Comparison of ENCODE assay signal across 9 cellular contexts in the genomic region with DNA sequence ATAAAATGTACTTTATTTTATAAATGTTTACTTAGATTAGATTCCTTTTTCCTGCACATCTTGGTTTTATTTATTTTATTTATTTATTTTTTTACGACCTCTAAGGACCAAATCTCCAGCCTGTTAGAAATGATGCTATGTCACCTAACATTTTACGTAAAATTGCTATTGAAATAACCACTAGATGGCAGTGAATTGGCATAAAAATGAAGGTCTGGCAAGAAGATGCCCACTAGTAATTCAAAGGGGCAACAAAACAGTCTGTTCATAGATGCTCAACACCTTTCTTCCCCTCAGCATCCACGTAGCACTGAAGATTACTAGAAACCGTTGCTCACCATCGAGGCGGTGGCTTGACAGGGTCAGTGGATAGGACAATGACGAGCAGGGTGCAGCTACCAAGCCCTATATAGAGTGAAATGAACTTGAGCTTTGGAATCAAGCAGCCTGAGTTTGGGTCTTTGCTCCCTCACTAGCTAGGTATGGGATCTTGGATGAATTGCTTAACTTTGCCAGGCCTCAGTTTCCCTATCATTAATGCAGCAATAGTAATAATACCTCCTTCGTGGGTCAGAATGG.
A peak's percentile ranks its signal among the peaks of the same experiment; 100 is the strongest.
DNase-seq lines count a peak whose midpoint lies in the region; ATAC-seq and TF ChIP-seq lines count a peak whose summit lies in the region.
"Had no signal": no experiment of that assay in that cellular context is flagged by ENCODE, and none has a peak within 500 bp of the region (broad histone marks: within the 10 kb centered on the region; RNA-seq: fewer than 3 reads in every experiment).

No MANE protein-coding gene starts in this region.

- no peaks in the 10 kb centered on the region for H4K20me1 ChIP-seq in SU-DHL-6 (ENCODE audit: low read depth, low read length)

- no peak overlapping the region for H3K9ac ChIP-seq in SU-DHL-6 (ENCODE audit: low read length)

- H3K27me3 ChIP-seq in SU-DHL-6 (ENCODE audit: low read length) (no peaks in the 10 kb centered on the region), left ventricle myocardium inferior (ENCODE audit: low read depth) (peaks cover 12% of the 10 kb centered on the region), upper lobe of left lung (no peaks in the 10 kb centered on the region)

- no peak overlapping the region for H3K4me2 ChIP-seq in SU-DHL-6 (ENCODE audit: low read depth, low read length, poor library complexity, severe bottlenecking)

- DNase-seq in DMS53 treated with DMSO at 0.1 percent for 48 hours (lab: John Stamatoyannopoulos, UW; ENCODE audit: unreplicated experiment), result peak; percentile 75
- no peak for DNase-seq in left ventricle myocardium inferior
- DNase-seq in upper lobe of left lung, result no peak
- no peak for DNase-seq in T-helper 2 cell treated with Interferon-gamma antibody and Interleukin-4, amounts not matched to agents 5 μg/mL and 100 μg/mL, for 36 hours (ENCODE audit: low spot score)
- DNase-seq in UCSD-AML1 (lab: John Stamatoyannopoulos, UW; ENCODE audit: unreplicated experiment), result no peak
- no peak for DNase-seq in HuH-7.5 (ENCODE audit: low spot score)

- H3K4me1 ChIP-seq in left ventricle myocardium inferior, result no peaks in the 10 kb centered on the region
- no peaks in the 10 kb centered on the region for H3K4me1 ChIP-seq in upper lobe of left lung

- no peak overlapping the region for H3K4me3 Mint-ChIP-seq in T-helper 2 cell treated with Interferon-gamma antibody and Interleukin-4, amounts not matched to agents 5 μg/mL and 100 μg/mL, for 36 hours
- H3K4me3 Mint-ChIP-seq: IgD-negative memory B cell had no signal

- H3K27ac ChIP-seq in SU-DHL-6 (ENCODE audit: low read depth, low read length) (no peak overlapping the region), left ventricle myocardium inferior (replicated peaks) (no peak overlapping the region), upper lobe of left lung (no peak overlapping the region)

- no peaks in the 10 kb centered on the region for H3K9me3 Mint-ChIP-seq in T-helper 2 cell treated with Interferon-gamma antibody and Interleukin-4, amounts not matched to agents 5 μg/mL and 100 μg/mL, for 36 hours

- no peak for TF ChIP-seq EP300 in upper lobe of left lung (IDR thresholded peaks at IDR 0.05)

- intact Hi-C loops in left ventricle myocardium inferior (cut with micrococcal nuclease), result loop anchor here (2.0 kb wide), 1 partner anchor 343 kb away; no protein-coding TSS in a partner anchor

- H3K4me3 ChIP-seq in SU-DHL-6 (ENCODE audit: insufficient read depth, low read length, poor library complexity, severe bottlenecking) (no peak overlapping the region), left ventricle myocardium inferior (no peak overlapping the region), upper lobe of left lung (no peak overlapping the region)

- no peak overlapping the region for H2AFZ ChIP-seq in SU-DHL-6 (ENCODE audit: low read depth, low read length, severe bottlenecking)

- H3K79me2 ChIP-seq in SU-DHL-6 (ENCODE audit: insufficient read depth, low read length), result no peaks in the 10 kb centered on the region

- H3K27ac Mint-ChIP-seq in T-helper 2 cell treated with Interferon-gamma antibody and Interleukin-4, amounts not matched to agents 5 μg/mL and 100 μg/mL, for 36 hours, result no peak overlapping the region
- H3K27ac Mint-ChIP-seq: IgD-negative memory B cell had no signal

- H3K4me1 Mint-ChIP-seq in T-helper 2 cell treated with Interferon-gamma antibody and Interleukin-4, amounts not matched to agents 5 μg/mL and 100 μg/mL, for 36 hours (ENCODE audit: low read depth), result no peaks in the 10 kb centered on the region

- H3K9me2 ChIP-seq in SU-DHL-6 (replicated peaks; ENCODE audit: insufficient read depth, low read length), result no peaks in the 10 kb centered on the region

- H3F3A ChIP-seq in SU-DHL-6 (ENCODE audit: insufficient read depth), result no peaks in the 10 kb centered on the region

- H3K36me3 ChIP-seq in SU-DHL-6 (ENCODE audit: low read length), result no peaks in the 10 kb centered on the region
- no peaks in the 10 kb centered on the region for H3K36me3 ChIP-seq in left ventricle myocardium inferior
- H3K36me3 ChIP-seq in upper lobe of left lung, result no peaks in the 10 kb centered on the region

- WGBS in upper lobe of left lung, 2 donors, result 38 to 40% methylated on average over 8 of the region's 8 CpGs

- TF ChIP-seq CTCF in LNCAP (IDR thresholded peaks at IDR 0.05), result peak; percentile 61
- peak; percentile 31 for TF ChIP-seq CTCF in SU-DHL-6 (IDR thresholded peaks at IDR 0.05; ENCODE audit: insufficient read depth, low read length, poor library complexity, severe bottlenecking)
- TF ChIP-seq CTCF in left ventricle myocardium inferior (IDR thresholded peaks at IDR 0.05; ENCODE audit: borderline replicate concordance), result peak; percentile 69
- peak in 4 of 6 experiments; percentile 15 to 58 (median 43) for TF ChIP-seq CTCF in upper lobe of left lung (IDR thresholded peaks at IDR 0.05)

- no peak for ATAC-seq in upper lobe of left lung (ENCODE audit: low FRiP score in 2 of 2)

- H3K36me3 Mint-ChIP-seq in T-helper 2 cell treated with Interferon-gamma antibody and Interleukin-4, amounts not matched to agents 5 μg/mL and 100 μg/mL, for 36 hours (ENCODE audit: low read depth), result no peaks in the 10 kb centered on the region

- H3K27me3 Mint-ChIP-seq in T-helper 2 cell treated with Interferon-gamma antibody and Interleukin-4, amounts not matched to agents 5 μg/mL and 100 μg/mL, for 36 hours (ENCODE audit: low read depth), result no peaks in the 10 kb centered on the region
- H3K27me3 Mint-ChIP-seq: IgD-negative memory B cell had no signal

- TF ChIP-seq POLR2A in upper lobe of left lung (IDR thresholded peaks at IDR 0.05), result no peak

- no peaks in the 10 kb centered on the region for H3K9me3 ChIP-seq in SU-DHL-6 (ENCODE audit: insufficient read depth, low read length)
- H3K9me3 ChIP-seq in left ventricle myocardium inferior (replicated peaks), result no peaks in the 10 kb centered on the region
- no peaks in the 10 kb centered on the region for H3K9me3 ChIP-seq in upper lobe of left lung
